ENCODE assay signal across 8 cellular contexts in genomic region chr2:72824224-72824842, GRCh38. TPM values are rescaled to one million over a fixed set of nuclear protein-coding genes. Genes with fewer than 3 reads are reported as not detected.
DNase-seq lines count a peak whose midpoint lies in the region; ATAC-seq and TF ChIP-seq lines count a peak whose summit lies in the region.

No MANE protein-coding gene starts in this region.

- no peak for TF ChIP-seq CTCF in progenitor cell of endocrine pancreas (IDR thresholded peaks at IDR 0.05; ENCODE audit: unreplicated experiment)

- H3K9me3 Mint-ChIP-seq in progenitor cell of endocrine pancreas (ENCODE audit: low read depth): no peaks in the 10 kb centered on the region

- DNase-seq in GM04504 (ENCODE audit: low read depth) (peak; percentile 35), RKO (ENCODE audit: low spot score) (peak; percentile 90), epithelial cell of prostate (ENCODE audit: low read depth, low spot score) (peak; percentile 41), progenitor cell of endocrine pancreas (ENCODE audit: low spot score, unreplicated experiment) (no peak), NCI-H1694 treated with DMSO at 0.1 percent for 48 hours (lab: John Stamatoyannopoulos, UW) (no peak), NCI-H1694 (lab: John Stamatoyannopoulos, UW) (no peak)
- DNase-seq in activated CD8-positive, alpha-beta memory T cell treated with anti-CD3 and anti-CD28 coated beads, Interleukin-2, amount 50 U/mL, for 4 hours: no peak

- no peaks in the 10 kb centered on the region for H3K27me3 Mint-ChIP-seq in progenitor cell of endocrine pancreas

- peaks cover 10% of the 10 kb centered on the region for H3K36me3 Mint-ChIP-seq in progenitor cell of endocrine pancreas (ENCODE audit: insufficient read depth)

- peak overlapping the region; percentile 99 for H3K4me3 Mint-ChIP-seq in progenitor cell of endocrine pancreas (ENCODE audit: low read depth)

- no peak for ATAC-seq in GM21529 (IDR thresholded peaks at IDR 0.05; ENCODE audit: unreplicated experiment)

- peaks cover 26% of the 10 kb centered on the region for H3K4me1 Mint-ChIP-seq in progenitor cell of endocrine pancreas (ENCODE audit: low read depth)

- peak overlapping the region; percentile 97 for H3K27ac Mint-ChIP-seq in progenitor cell of endocrine pancreas

- peak overlapping the region; percentile 83 for H3K27ac ChIP-seq in epithelial cell of prostate

RNA-seq across cellular contexts. Expression of gene EXOC6B, which starts 1.5 kb away (rescaled TPM):
- 71.9 and 72.6 TPM in 2 replicates for total RNA-seq in progenitor cell of endocrine pancreas

Comparison
In these comparisons a context has a peak if more than half of its experiments do, and no peak if none do; other contexts are left out.
1. DNase-seq: peak in GM04504 (single experiment), RKO (single experiment) and epithelial cell of prostate (single experiment); none in progenitor cell of endocrine pancreas (single experiment), activated CD8-positive, alpha-beta memory T cell treated with anti-CD3 and anti-CD28 coated beads, Interleukin-2, amount 50 U/mL, for 4 hours (single experiment), NCI-H1694 treated with DMSO at 0.1 percent for 48 hours (single experiment) and NCI-H1694 (single experiment).